Comparison of ENCODE assay signal across 19 cellular contexts in the genomic region with DNA sequence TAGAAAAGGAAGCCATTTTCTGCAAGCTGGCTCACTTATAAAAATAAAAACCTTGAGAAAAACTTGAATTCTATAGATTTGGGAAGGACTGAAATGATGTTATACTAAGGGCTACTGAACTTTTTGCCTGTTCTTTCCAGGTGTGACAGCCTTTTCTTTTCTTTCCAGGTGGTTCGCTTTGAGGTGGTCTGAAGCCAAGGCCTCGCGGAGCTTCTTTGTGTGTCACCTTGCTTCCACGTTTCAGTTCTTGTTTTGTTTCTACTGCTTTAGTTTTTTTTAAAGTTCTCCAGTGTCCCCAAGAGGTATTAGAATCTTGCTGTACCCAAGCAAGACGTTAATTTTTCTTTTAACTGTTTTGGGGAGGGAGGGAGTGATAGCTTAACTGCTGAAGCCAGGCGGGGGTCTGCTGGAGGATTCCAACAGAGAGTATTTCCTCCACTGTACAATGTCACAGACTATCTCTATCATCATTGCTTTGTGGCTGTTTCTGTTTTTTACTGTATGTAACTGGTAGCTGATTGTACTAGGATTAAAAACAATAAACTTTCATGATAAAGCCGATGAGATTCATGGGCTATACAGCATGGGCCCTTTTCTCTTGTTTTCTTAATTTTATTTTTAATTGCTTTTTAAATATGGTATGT. TPM values are rescaled to one million over a fixed set of nuclear protein-coding genes. Genes with fewer than 3 reads are reported as not detected.
DNase-seq lines count a peak whose midpoint lies in the region; ATAC-seq, FAIRE-seq and TF ChIP-seq lines count a peak whose summit lies in the region.
"Had no signal": no experiment of that assay in that cellular context is flagged by ENCODE, and none has a peak within 500 bp of the region (broad histone marks: within the 10 kb centered on the region; RNA-seq: fewer than 3 reads in every experiment).

No MANE protein-coding gene starts in this region.

- TSS peak; percentile 21 for BruUV-seq in HCT116 (replicated peaks; lab: Mats Ljungman, UMichigan)

- DNase-seq in activated CD8-positive, alpha-beta memory T cell treated with anti-CD3 and anti-CD28 coated beads, Interleukin-2, amount 50 U/mL, for 1 hour (ENCODE audit: extremely low read depth) = peak; percentile 3
- DNase-seq in activated CD8-positive, alpha-beta memory T cell treated with anti-CD3 and anti-CD28 coated beads for 24 hours = no peak
- DNase-seq in HCT116 (ENCODE audit: low read depth, low spot score) (no peak), progenitor cell of endocrine pancreas (ENCODE audit: low spot score, unreplicated experiment) (no peak), DMS153 (lab: John Stamatoyannopoulos, UW) (no peak), pancreas (no peak)
- peak; percentile 14 for DNase-seq in activated naive CD4-positive, alpha-beta T cell treated with anti-CD3 and anti-CD28 coated beads, Interleukin-2, amount 50 U/mL, for 16 hours
- DNase-seq: activated CD4-positive, CD25-positive, alpha-beta regulatory T cell; cortex of kidney; DMS 273 treated with DMSO at 0.1 percent for 48 hours; hypothalamus; left ventricle myocardium superior; NCI-H2081; nucleus accumbens; SJCRH30; small intestine; trophoblast cell had no signal

- no peak overlapping the region for H3K4me2 ChIP-seq in HCT116 (ENCODE audit: low read length)

- WGBS in pancreas, 2 donors = 85 to 86% methylated on average over 7 of the region's 7 CpGs

- no peaks in the 10 kb centered on the region for H3K9me2 ChIP-seq in HCT116 (ENCODE audit: insufficient read depth)

- no peak for TF ChIP-seq POLR2A in HCT116 (IDR thresholded peaks at IDR 0.05; ENCODE audit: borderline replicate concordance, extremely low read depth, insufficient read depth, insufficient read length)

- H3K9me3 ChIP-seq in HCT116 (ENCODE audit: control insufficient read depth in 1 of 2, insufficient read depth in 1 of 2, low read depth in 1 of 2, low read length in 2 of 2) = no peaks in the 10 kb centered on the region
- H3K9me3 ChIP-seq in pancreas = no peaks in the 10 kb centered on the region
- H3K9me3 ChIP-seq: SJCRH30 had no signal

- TF ChIP-seq CTCF in HCT116 (IDR thresholded peaks at IDR 0.05 in 2 of 3, conservative IDR thresholded peaks at IDR 0.05 in 1 of 3; ENCODE audit: borderline replicate concordance in 1 of 3, insufficient read depth in 1 of 3, low read depth in 2 of 3, low read length in 2 of 3) = no peak
- TF ChIP-seq CTCF in progenitor cell of endocrine pancreas (IDR thresholded peaks at IDR 0.05; ENCODE audit: unreplicated experiment) = no peak
- no peak for TF ChIP-seq CTCF in pancreas (IDR thresholded peaks at IDR 0.05)

- no peak overlapping the region for H3K27ac ChIP-seq in HCT116 (ENCODE audit: low read depth, low read length)
- no peak overlapping the region for H3K27ac ChIP-seq in pancreas
- H3K27ac ChIP-seq: HL-60, SJCRH30 had no signal

- H3K36me3 ChIP-seq in HCT116 (ENCODE audit: control insufficient read depth in 1 of 2, insufficient read depth in 2 of 2, low read length in 2 of 2) (peaks cover 3 to 8% of the 10 kb centered on the region in 2 experiments; a peak in 3 of 4 replicates), pancreas (peaks cover 0 to 14% (median 0%) of the 10 kb centered on the region in 3 donors)

- no peaks in the 10 kb centered on the region for H4K20me1 ChIP-seq in HCT116 (ENCODE audit: insufficient read depth)

- POLR2A ChIA-PET in HCT116 (lab: Charles Lee) = no interaction called here

- FAIRE-seq in pancreas (lab: Jason Lieb, UNC) = no peak
- FAIRE-seq: small intestine had no signal

- no peak overlapping the region for H2AFZ ChIP-seq in HCT116 (ENCODE audit: low read depth, low read length, poor library complexity, severe bottlenecking)

- H3K4me1 Mint-ChIP-seq in progenitor cell of endocrine pancreas (ENCODE audit: low read depth) = peaks cover 9% of the 10 kb centered on the region

- CTCF ChIA-PET in HCT116 (lab: Charles Lee) = interaction anchor here (1.0 kb wide), 1 partner anchor 31 kb away, joined by 3 read pairs; no protein-coding TSS in a partner anchor

- H3K4me3 ChIP-seq in HCT116 (replicated peaks in 1 of 2; ENCODE audit: low read depth in 1 of 2, low read length in 2 of 2) = no peak overlapping the region
- H3K4me3 ChIP-seq in pancreas = no peak overlapping the region
- H3K4me3 ChIP-seq: SJCRH30 had no signal

- no peak for ATAC-seq in HCT116
- ATAC-seq in pancreas = no peak
- ATAC-seq in HG03571 (IDR thresholded peaks at IDR 0.05; ENCODE audit: unreplicated experiment) = no peak
- ATAC-seq: left ventricle myocardium superior had no signal

- peak overlapping the region; percentile 35 for H3K27ac Mint-ChIP-seq in progenitor cell of endocrine pancreas

- H3K36me3 Mint-ChIP-seq in progenitor cell of endocrine pancreas (ENCODE audit: insufficient read depth) = peaks cover 10% of the 10 kb centered on the region

- H3K9me3 Mint-ChIP-seq in progenitor cell of endocrine pancreas (ENCODE audit: low read depth) = no peaks in the 10 kb centered on the region

- no peak for TF ChIP-seq RAD21 in HCT116 (IDR thresholded peaks at IDR 0.05; ENCODE audit: low read depth)

- H3K79me2 ChIP-seq in HCT116 (ENCODE audit: insufficient read depth, low read length) = no peaks in the 10 kb centered on the region

- RAD21 ChIA-PET in HCT116 (lab: Charles Lee; ENCODE audit: low non-redundant PET in 1 of 2, low total read pairs in 2 of 2, uncharacterized antibody in 2 of 2, unreplicated experiment in 2 of 2) = no interaction called here

- H3K4me3 Mint-ChIP-seq in progenitor cell of endocrine pancreas (ENCODE audit: low read depth) = no peak overlapping the region

- H3K27me3 Mint-ChIP-seq in progenitor cell of endocrine pancreas = no peaks in the 10 kb centered on the region

- intact Hi-C loops in HCT116 (cut with micrococcal nuclease) (no loop called here), pancreas (cut with DNase I) (no loop called here)

- H3K27me3 ChIP-seq in HCT116 (ENCODE audit: insufficient read depth, low read length) (no peaks in the 10 kb centered on the region), pancreas (no peaks in the 10 kb centered on the region)
- H3K27me3 ChIP-seq: SJCRH30 had no signal

- H3K9ac ChIP-seq in HCT116 (ENCODE audit: low read length) = no peak overlapping the region

- H3K4me1 ChIP-seq in HCT116 (ENCODE audit: control insufficient read depth in 1 of 2, insufficient read depth in 2 of 2, low read length in 2 of 2) = no peaks in the 10 kb centered on the region
- H3K4me1 ChIP-seq in pancreas = peaks cover 0 to 5% (median 0%) of the 10 kb centered on the region in 3 donors
- H3K4me1 ChIP-seq: SJCRH30 had no signal

TF ChIP-seq in HCT116, 20 proteins besides CTCF, POLR2A, EP300 and RAD21:
- no peak for TF ChIP-seq EZH2 (IDR thresholded peaks at IDR 0.05)
- no peak for TF ChIP-seq ZFX (IDR thresholded peaks at IDR 0.05)
- no peak for TF ChIP-seq EGR1 (IDR thresholded peaks at IDR 0.05; ENCODE audit: low read depth)
- no peak for TF ChIP-seq MAX (IDR thresholded peaks at IDR 0.05)
- TF ChIP-seq JUND (IDR thresholded peaks at IDR 0.05) = no peak
- no peak for TF ChIP-seq SRF (IDR thresholded peaks at IDR 0.05; ENCODE audit: low read depth)
- no peak for TF ChIP-seq ZNF274 (IDR thresholded peaks at IDR 0.05; ENCODE audit: low read depth, low read length)
- TF ChIP-seq CBX3 (IDR thresholded peaks at IDR 0.05; ENCODE audit: low read depth) = no peak

RNA-seq across cellular contexts. Expression of gene PROX2, which starts 40.2 kb away (rescaled TPM):
- not detected for total RNA-seq in HCT116 (2021; ENCODE audit: unreplicated experiment)
- polyA plus RNA-seq in HCT116 (2012) = 0.07 and 0.09 TPM in 2 replicates
- not detected in 2 replicates for total RNA-seq in progenitor cell of endocrine pancreas
- not detected for total RNA-seq in pancreas
- not detected for polyA plus RNA-seq in pancreas
- total RNA-seq: left ventricle myocardium superior, SJCRH30 had no signal
- polyA plus RNA-seq: small intestine had no signal

RNA-seq across cellular contexts. Expression of gene DLST, which starts 46.0 kb away (rescaled TPM):
- total RNA-seq in HCT116 (2021; ENCODE audit: unreplicated experiment) (101 TPM), progenitor cell of endocrine pancreas (89.1 and 97.8 TPM in 2 replicates), pancreas (10 to 100 TPM; 33.5 to 46.0 (median 39.3) TPM)
- 66.1 and 83.0 TPM in 2 replicates for polyA plus RNA-seq in HCT116 (2012)
- polyA plus RNA-seq in pancreas = 10 to 100 TPM; 22.8 to 40.4 TPM

Comparison
In these comparisons a context has a peak if more than half of its experiments do, and no peak if none do; other contexts are left out.
1. DNase-seq: peak in activated CD8-positive, alpha-beta memory T cell treated with anti-CD3 and anti-CD28 coated beads, Interleukin-2, amount 50 U/mL, for 1 hour (single experiment) and activated naive CD4-positive, alpha-beta T cell treated with anti-CD3 and anti-CD28 coated beads, Interleukin-2, amount 50 U/mL, for 16 hours (single experiment); none in activated CD8-positive, alpha-beta memory T cell treated with anti-CD3 and anti-CD28 coated beads for 24 hours (single experiment), HCT116 (single experiment), progenitor cell of endocrine pancreas (single experiment), DMS153 (single experiment) and pancreas (0 of 6).